Comparison of ENCODE assay signal across 10 cellular contexts in genomic region chr1:201399018-201399351, GRCh38. TPM values are rescaled to one million over a fixed set of nuclear protein-coding genes. Genes with fewer than 3 reads are reported as not detected.
DNase-seq lines count a peak whose midpoint lies in the region; ATAC-seq and TF ChIP-seq lines count a peak whose summit lies in the region.
"Had no signal": no experiment of that assay in that cellular context is flagged by ENCODE, and none has a peak within 500 bp of the region (broad histone marks: within the 10 kb centered on the region; RNA-seq: fewer than 3 reads in every experiment).

Gene LAD1, minus strand, starts transcription at chr1:201399324. Its CDS starts 18 bp downstream, at chr1:201399306.

- BruUV-seq in Caco-2 (replicated peaks; lab: Mats Ljungman, UMichigan) (no TSS peak), OCI-LY7 (replicated peaks; lab: Mats Ljungman, UMichigan) (no TSS peak)

- TF ChIP-seq CTCF in Caco-2 (IDR thresholded peaks at IDR 0.05; ENCODE audit: insufficient read depth in 1 of 2, low read depth in 1 of 2, low read length in 1 of 2, severe bottlenecking in 1 of 2, unreplicated experiment in 1 of 2) (no peak), brain (conservative IDR thresholded peaks at IDR 0.05) (no peak), OCI-LY7 (conservative IDR thresholded peaks at IDR 0.05; ENCODE audit: low read length) (no peak)

- CTCF ChIA-PET in Caco-2 (lab: Charles Lee) (interaction anchor here (0.9 to 1.0 kb wide), 2 partner anchors 10 to 13 kb away, joined by 3 to 4 read pairs; no protein-coding TSS in a partner anchor), OCI-LY7 (lab: Charles Lee; ENCODE audit: unreplicated experiment) (no interaction called here)

- H3K4me2 ChIP-seq in neuronal stem cell (ENCODE audit: insufficient read depth, low read length, poor library complexity, severe bottlenecking) (peak within 1 kb of the TSS; percentile 60), OCI-LY7 (ENCODE audit: low read length) (no peak within 1 kb of the TSS)

- WGBS in neuronal stem cell (ENCODE audit: extremely low coverage in 2 of 2, insufficient read length in 2 of 2, insufficient replicate concordance in 1 of 2), 2 donors = no CpG with 5 or more reads among the region's 25 CpGs

- no peaks in the 10 kb centered on the region for H3K79me1 ChIP-seq in neuronal stem cell (ENCODE audit: low read depth, low read length)

- H3K36me3 ChIP-seq in Caco-2 (ENCODE audit: control insufficient read depth, insufficient read depth, low read length) (peaks cover 2% of the 10 kb centered on the region; the same call in 1 of the 2 replicates), iPS-18a (ENCODE audit: control insufficient read depth, low read depth, low read length) (no peaks in the 10 kb centered on the region), neuronal stem cell (replicated peaks in 1 of 2; ENCODE audit: control insufficient read depth in 2 of 2, insufficient read depth in 2 of 2, low read length in 2 of 2) (no peaks in the 10 kb centered on the region), OCI-LY7 (ENCODE audit: insufficient read depth, low read length) (no peaks in the 10 kb centered on the region)

- no peaks in the 10 kb centered on the region for H3K79me2 ChIP-seq in OCI-LY7 (ENCODE audit: insufficient read depth, low read depth, low read length)

- no peaks in the 10 kb centered on the region for H4K20me1 ChIP-seq in OCI-LY7 (ENCODE audit: insufficient read depth, low read length)

- no peak within 1 kb of the TSS for H2BK5ac ChIP-seq in neuronal stem cell (ENCODE audit: low read length)

- POLR2A ChIA-PET in Caco-2 (lab: Charles Lee) (no interaction called here), OCI-LY7 (lab: Charles Lee) (no interaction called here)

- H3K4me3 ChIP-seq in Caco-2 (ENCODE audit: low read depth, low read length) (peak within 1 kb of the TSS; percentile 79), iPS-18a (ENCODE audit: low read length) (peak within 1 kb of the TSS; percentile 62), neuronal stem cell (ENCODE audit: low read length in 2 of 2) (peak within 1 kb of the TSS in 1 of 2 donors; percentile 73), OCI-LY7 (ENCODE audit: low read depth, low read length, poor library complexity, severe bottlenecking) (no peak within 1 kb of the TSS)

- no peaks in the 10 kb centered on the region for H3K9me3 ChIP-seq in Caco-2
- no peaks in the 10 kb centered on the region for H3K9me3 ChIP-seq in iPS-18a (ENCODE audit: control insufficient read depth, low read depth, low read length)
- no peaks in the 10 kb centered on the region for H3K9me3 ChIP-seq in neuronal stem cell (replicated peaks in 1 of 2; ENCODE audit: control insufficient read depth in 2 of 2, insufficient read depth in 1 of 2, low read depth in 1 of 2, low read length in 2 of 2)
- H3K9me3 ChIP-seq in OCI-LY7 (ENCODE audit: low read length) = no peaks in the 10 kb centered on the region

- H3K4me3 Mint-ChIP-seq in Caco-2 (ENCODE audit: unreplicated experiment) = peak within 1 kb of the TSS; percentile 73
- H3K4me3 Mint-ChIP-seq in brain = peak within 1 kb of the TSS in 3 of 5 experiments; percentile 17 to 74 (median 35)
- H3K4me3 Mint-ChIP-seq: activated CD4-positive, alpha-beta T cell treated with anti-CD3 and anti-CD28 coated beads, Interleukin-2, amount 10 ng/mL, durations not matched to agents 24 days and 14 days had no signal

- peak within 1 kb of the TSS; percentile 93 for H3K18ac ChIP-seq in neuronal stem cell (ENCODE audit: low read length)

- H3K4me1 Mint-ChIP-seq in Caco-2 (ENCODE audit: low read depth, unreplicated experiment) (peaks cover 32% of the 10 kb centered on the region), brain (peaks cover 37% of the 10 kb centered on the region)
- H3K4me1 Mint-ChIP-seq: activated CD4-positive, alpha-beta T cell treated with anti-CD3 and anti-CD28 coated beads, Interleukin-2, amount 10 ng/mL, durations not matched to agents 24 days and 14 days had no signal

- H3K27me3 ChIP-seq in Caco-2 (replicated peaks; ENCODE audit: control insufficient read depth, insufficient read depth, low read length) (no peaks in the 10 kb centered on the region), iPS-18a (ENCODE audit: control insufficient read depth, insufficient read depth, low read length) (peaks cover 31% of the 10 kb centered on the region), neuronal stem cell (ENCODE audit: control insufficient read depth in 3 of 3, insufficient read depth in 3 of 3, low read depth in 1 of 3, low read length in 3 of 3) (peaks cover 10 to 98% (median 36%) of the 10 kb centered on the region in 3 experiments)

- H2AK5ac ChIP-seq in neuronal stem cell (ENCODE audit: low read depth, low read length) = peak within 1 kb of the TSS; percentile 67

- H3K23ac ChIP-seq in neuronal stem cell (ENCODE audit: low read depth, low read length, poor library complexity) = peak within 1 kb of the TSS; percentile 57

- H3K27ac Mint-ChIP-seq in Caco-2 (ENCODE audit: unreplicated experiment) (peak within 1 kb of the TSS; percentile 73), brain (peak within 1 kb of the TSS in 1 of 5 experiments; percentile 71)
- H3K27ac Mint-ChIP-seq: activated CD4-positive, alpha-beta T cell treated with anti-CD3 and anti-CD28 coated beads, Interleukin-2, amount 10 ng/mL, durations not matched to agents 24 days and 14 days; activated naive CD4-positive, alpha-beta T cell treated with anti-CD3 and anti-CD28 coated beads, Interleukin-2, amount 50 U/mL, for 72 hours had no signal

- H3K9ac ChIP-seq in iPS-18a (ENCODE audit: low read length) (peak within 1 kb of the TSS; percentile 69), neuronal stem cell (ENCODE audit: low read depth, low read length, poor library complexity) (peak within 1 kb of the TSS; percentile 82)

- H3K14ac ChIP-seq in neuronal stem cell (ENCODE audit: low read length) = peak within 1 kb of the TSS; percentile 58

- no peaks in the 10 kb centered on the region for H3K9me2 ChIP-seq in OCI-LY7 (ENCODE audit: insufficient read depth, low read length)

- H2BK12ac ChIP-seq in neuronal stem cell (ENCODE audit: low read length) = no peak within 1 kb of the TSS

- peak within 1 kb of the TSS; percentile 59 for H2BK15ac ChIP-seq in neuronal stem cell (ENCODE audit: low read length)

- no peak within 1 kb of the TSS for H3K27ac ChIP-seq in iPS-18a (ENCODE audit: low read length)
- H3K27ac ChIP-seq in neuronal stem cell (replicated peaks; ENCODE audit: low read length) = no peak within 1 kb of the TSS
- H3K27ac ChIP-seq in OCI-LY7 (ENCODE audit: low read depth, low read length, poor library complexity, severe bottlenecking) = no peak within 1 kb of the TSS

- H2AFZ ChIP-seq in neuronal stem cell (ENCODE audit: low read length) (peak within 1 kb of the TSS; percentile 77), OCI-LY7 (ENCODE audit: low read length) (no peak within 1 kb of the TSS)

- H4K91ac ChIP-seq in neuronal stem cell (ENCODE audit: low read depth, low read length, poor library complexity) = peak within 1 kb of the TSS; percentile 80

- H3K9me3 Mint-ChIP-seq in Caco-2 (ENCODE audit: unreplicated experiment) (no peaks in the 10 kb centered on the region), brain (no peaks in the 10 kb centered on the region)
- H3K9me3 Mint-ChIP-seq: activated CD4-positive, alpha-beta T cell treated with anti-CD3 and anti-CD28 coated beads, Interleukin-2, amount 10 ng/mL, durations not matched to agents 24 days and 14 days; activated naive CD4-positive, alpha-beta T cell treated with anti-CD3 and anti-CD28 coated beads, Interleukin-2, amount 50 U/mL, for 72 hours had no signal

- no peak within 1 kb of the TSS for H3K4ac ChIP-seq in neuronal stem cell (ENCODE audit: low read length)

- DNase-seq in Caco-2 (no peak), neuronal stem cell (ENCODE audit: low spot score) (no peak), OCI-LY7 (ENCODE audit: low spot score) (no peak), dedifferentiated amniotic fluid mesenchymal stem cell (ENCODE audit: extremely low spot score) (no peak), NCI-H526 (lab: John Stamatoyannopoulos, UW) (no peak)
- DNase-seq: activated CD4-positive, alpha-beta T cell treated with anti-CD3 and anti-CD28 coated beads, Interleukin-2, amount 10 ng/mL, durations not matched to agents 24 days and 14 days had no signal

- H3K36me3 Mint-ChIP-seq in Caco-2 (ENCODE audit: insufficient read depth, unreplicated experiment) = no peaks in the 10 kb centered on the region
- no peaks in the 10 kb centered on the region for H3K36me3 Mint-ChIP-seq in brain
- H3K36me3 Mint-ChIP-seq: activated naive CD4-positive, alpha-beta T cell treated with anti-CD3 and anti-CD28 coated beads, Interleukin-2, amount 50 U/mL, for 72 hours had no signal

- H4K8ac ChIP-seq in neuronal stem cell (ENCODE audit: low read depth, low read length) = no peak within 1 kb of the TSS

- peak within 1 kb of the TSS; percentile 20 for H2BK120ac ChIP-seq in neuronal stem cell (ENCODE audit: low read depth, low read length)

- ATAC-seq in HG03139 (IDR thresholded peaks at IDR 0.05; ENCODE audit: unreplicated experiment) = no peak
- ATAC-seq: activated naive CD4-positive, alpha-beta T cell treated with anti-CD3 and anti-CD28 coated beads, Interleukin-2, amount 50 U/mL, for 72 hours had no signal

- intact Hi-C loops in Caco-2 (cut with micrococcal nuclease; ENCODE audit: unreplicated experiment) (loop anchor here (1.0 kb wide), 2 partner anchors 9 to 14 kb away; no protein-coding TSS in a partner anchor), OCI-LY7 (cut with micrococcal nuclease; ENCODE audit: unreplicated experiment) (no loop called here)

- H3K27me3 Mint-ChIP-seq in Caco-2 (ENCODE audit: insufficient read depth, unreplicated experiment) (no peaks in the 10 kb centered on the region), brain (peaks cover 47% of the 10 kb centered on the region)

- H3K4me1 ChIP-seq in Caco-2 (peaks cover 54% of the 10 kb centered on the region), iPS-18a (ENCODE audit: control insufficient read depth, low read depth, low read length) (peaks cover 10% of the 10 kb centered on the region), neuronal stem cell (ENCODE audit: control insufficient read depth in 2 of 2, insufficient read depth in 1 of 2, low read depth in 1 of 2, low read length in 2 of 2) (no peaks in the 10 kb centered on the region), OCI-LY7 (ENCODE audit: insufficient read depth, low read length, poor library complexity, severe bottlenecking) (no peaks in the 10 kb centered on the region)

RNA-seq across cellular contexts. Expression of gene LAD1, which starts in this region (rescaled TPM):
- total RNA-seq in Caco-2 (2022) (77.2 and 80.5 TPM in 2 replicates), OCI-LY7 (2022) (not detected in 2 replicates)
- 5.7 TPM for polyA plus RNA-seq in brain (ENCODE audit: insufficient read depth, low read depth, low replicate concordance)
- polyA plus RNA-seq in neuronal stem cell (2013, experiment 1 of 2) = 0.86 TPM
- polyA plus RNA-seq in neuronal stem cell (2013, experiment 2 of 2) = 0.86 TPM
- not detected in 2 replicates for total RNA-seq in OCI-LY7 (2014; rRNA removed; shearing (Covaris generic))
- total RNA-seq: activated CD4-positive, alpha-beta T cell treated with anti-CD3 and anti-CD28 coated beads, Interleukin-2, amount 10 ng/mL, durations not matched to agents 24 days and 14 days; activated naive CD4-positive, alpha-beta T cell treated with anti-CD3 and anti-CD28 coated beads, Interleukin-2, amount 50 U/mL, for 72 hours had no signal

Comparison
In these comparisons a context has a peak if more than half of its experiments do, and no peak if none do; other contexts are left out.
1. RNA of gene LAD1 (total RNA-seq): 77.2 to 80.5 TPM in Caco-2; not detected in OCI-LY7; every median in the first group is over 10 times any median in the second.